12 cellular contexts compared by ENCODE assay signal in the genomic region with DNA sequence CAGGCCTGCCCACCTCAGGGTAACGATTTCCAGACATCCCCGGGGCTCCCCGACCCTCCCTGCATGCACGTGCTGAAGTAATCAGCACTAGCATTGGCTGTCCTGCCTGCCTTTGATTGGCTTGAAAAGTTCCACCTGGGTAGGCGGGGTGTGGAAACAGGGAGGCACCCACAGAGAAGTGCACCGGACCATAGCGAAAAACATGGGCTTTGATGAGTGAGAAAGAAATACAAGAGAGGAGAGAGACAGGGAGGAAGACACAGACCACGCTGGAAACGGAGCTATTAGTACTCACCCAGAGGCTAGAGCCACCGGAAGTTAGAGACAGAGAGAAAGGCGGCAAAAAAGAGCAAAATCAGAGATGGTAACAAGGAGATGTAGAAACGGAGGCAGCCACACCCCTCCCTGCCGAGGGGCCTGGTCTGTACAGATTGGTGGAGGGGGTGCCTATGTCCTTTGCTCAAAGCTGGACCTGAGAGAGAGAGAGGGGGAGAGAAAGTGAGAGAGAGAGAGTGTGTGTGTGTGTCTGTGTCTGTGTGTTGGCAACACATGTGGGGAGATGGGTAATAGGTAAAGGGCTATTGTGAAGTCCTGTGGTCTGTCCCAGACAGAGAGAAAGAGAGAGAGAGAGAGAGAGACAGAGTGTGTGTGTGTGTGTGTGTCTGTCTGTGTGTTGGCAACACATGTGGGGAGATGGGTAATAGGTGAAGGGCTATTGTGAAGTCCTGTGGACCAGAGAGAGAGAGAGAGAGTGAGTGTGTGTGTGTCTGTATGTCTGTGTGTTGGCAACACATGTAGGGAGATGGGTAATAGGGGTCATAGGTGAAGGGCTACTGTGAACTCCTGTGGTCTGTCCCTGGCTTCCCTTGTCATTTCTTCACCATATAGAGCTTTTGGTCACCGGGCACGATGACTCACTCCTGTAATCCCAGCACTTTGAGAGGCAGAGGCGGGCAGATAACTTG. TPM values are rescaled to one million over a fixed set of nuclear protein-coding genes. Genes with fewer than 3 reads are reported as not detected.
A peak's percentile ranks its signal among the peaks of the same experiment; 100 is the strongest.
DNase-seq lines count a peak whose midpoint lies in the region; ATAC-seq and TF ChIP-seq lines count a peak whose summit lies in the region.
"Had no signal": no experiment of that assay in that cellular context is flagged by ENCODE, and none has a peak within 500 bp of the region (broad histone marks: within the 10 kb centered on the region; RNA-seq: fewer than 3 reads in every experiment).

No MANE protein-coding gene starts in this region.

- no peaks in the 10 kb centered on the region for H3K9me2 ChIP-seq in SK-N-SH

- POLR2A ChIA-PET in SK-N-SH (lab: Yijun Ruan, JAX): interaction anchor here (1.2 kb wide), 1 partner anchor 12 kb away, joined by 3 read pairs; no protein-coding TSS in a partner anchor

- H3F3A ChIP-seq in SK-N-SH (replicated peaks; ENCODE audit: insufficient read depth): peaks cover 17% of the 10 kb centered on the region

- H3K9ac ChIP-seq in SK-N-SH: no peak overlapping the region

- TF ChIP-seq EP300 in SK-N-SH (IDR thresholded peaks at IDR 0.05; ENCODE audit: borderline replicate concordance in 1 of 2, low read depth in 1 of 2, low read length in 1 of 2): no peak

- H2AFZ ChIP-seq in SK-N-SH (ENCODE audit: low read depth): 0 out of 2 replicates have a peak overlapping the region, but pooled peaks have one; percentile 41

- H3K79me2 ChIP-seq in SK-N-SH (ENCODE audit: insufficient read depth): no peaks in the 10 kb centered on the region

- CTCF ChIA-PET in SK-N-SH (lab: Yijun Ruan, JAX): interaction anchor here (0.6 to 2.4 kb wide), 6 partner anchors 22 to 53 kb away, joined by 3 to 11 read pairs (median 4); a partner anchor contains a TSS

- no peak for TF ChIP-seq RAD21 in SK-N-SH (IDR thresholded peaks at IDR 0.05; ENCODE audit: low read length)

- no peak overlapping the region for H3K4me2 ChIP-seq in SK-N-SH

- peak overlapping the region in 1 of 2 experiments; percentile 6; a peak in 1 of 4 replicates for H3K27ac ChIP-seq in SK-N-SH (ENCODE audit: low read depth in 2 of 2, low read length in 1 of 2)
- H3K27ac ChIP-seq: neutrophil, transverse colon had no signal

- no peak for ATAC-seq in SK-N-SH treated with all-trans-retinoic acid at 6 μM for 48 hours
- ATAC-seq in HG02571 (IDR thresholded peaks at IDR 0.05; ENCODE audit: unreplicated experiment): no peak
- no peak for ATAC-seq in GM21825 (IDR thresholded peaks at IDR 0.05; ENCODE audit: unreplicated experiment)

- H3K4me1 ChIP-seq in SK-N-SH (ENCODE audit: control insufficient read depth in 1 of 2, insufficient read depth in 2 of 2, low read depth in 1 of 2, low read length in 1 of 2): peaks cover 0 to 35% of the 10 kb centered on the region in 2 experiments; a peak in 1 of 4 replicates

- no peaks in the 10 kb centered on the region for H4K20me1 ChIP-seq in SK-N-SH (ENCODE audit: insufficient read depth)

- H3K27me3 ChIP-seq in SK-N-SH (ENCODE audit: insufficient read depth) (no peaks in the 10 kb centered on the region), MG63 (peaks cover 11% of the 10 kb centered on the region)

- no peaks in the 10 kb centered on the region for H3K9me3 ChIP-seq in SK-N-SH
- H3K9me3 ChIP-seq in MG63: no peaks in the 10 kb centered on the region
- H3K9me3 ChIP-seq: neutrophil, transverse colon had no signal

- H3K4me3 ChIP-seq in SK-N-SH (ENCODE audit: low read depth in 2 of 2, low read length in 1 of 2) (no peak overlapping the region), MG63 (no peak overlapping the region)
- H3K4me3 ChIP-seq: transverse colon had no signal

- 48% methylated on average over 16 of the region's 16 CpGs for WGBS in SK-N-SH (ENCODE audit: low lambda C conversion rate)

- DNase-seq in SK-N-SH: peak; percentile 66
- DNase-seq in MG63: peak; percentile 41
- DNase-seq in amniotic epithelial cell (ENCODE audit: low read depth): peak; percentile 51
- DNase-seq in renal cortical epithelial cell (ENCODE audit: low read depth): peak; percentile 43
- DNase-seq in activated CD8-positive, alpha-beta memory T cell treated with anti-CD3 and anti-CD28 coated beads, Interleukin-2, amount 50 U/mL, for 48 hours: no peak
- DNase-seq: effector memory CD4-positive, alpha-beta T cell; transverse colon had no signal

- no peak for TF ChIP-seq CTCF in SK-N-SH (IDR thresholded peaks at IDR 0.05)

- H3K36me3 ChIP-seq in SK-N-SH (replicated peaks in 1 of 2; ENCODE audit: control insufficient read depth in 1 of 2, insufficient read depth in 2 of 2, low read length in 1 of 2): peaks cover 0 to 2% of the 10 kb centered on the region in 2 experiments
- no peaks in the 10 kb centered on the region for H3K36me3 ChIP-seq in MG63
- H3K36me3 ChIP-seq: transverse colon had no signal

TF ChIP-seq in SK-N-SH, 30 proteins besides CTCF, POLR2A, EP300 and RAD21:
- no peak for TF ChIP-seq TCF12 (IDR thresholded peaks at IDR 0.05)
- TF ChIP-seq RXRA (IDR thresholded peaks at IDR 0.05; ENCODE audit: borderline replicate concordance, low read depth): no peak
TF ChIP-seq in SK-N-SH: peak in this region for 0.

TF ChIP-seq in SK-N-SH treated with all-trans-retinoic acid at 6 μM for 48 hours, 23 proteins besides CTCF, POLR2A, EP300 and RAD21:
- TF ChIP-seq, protein P1, sequence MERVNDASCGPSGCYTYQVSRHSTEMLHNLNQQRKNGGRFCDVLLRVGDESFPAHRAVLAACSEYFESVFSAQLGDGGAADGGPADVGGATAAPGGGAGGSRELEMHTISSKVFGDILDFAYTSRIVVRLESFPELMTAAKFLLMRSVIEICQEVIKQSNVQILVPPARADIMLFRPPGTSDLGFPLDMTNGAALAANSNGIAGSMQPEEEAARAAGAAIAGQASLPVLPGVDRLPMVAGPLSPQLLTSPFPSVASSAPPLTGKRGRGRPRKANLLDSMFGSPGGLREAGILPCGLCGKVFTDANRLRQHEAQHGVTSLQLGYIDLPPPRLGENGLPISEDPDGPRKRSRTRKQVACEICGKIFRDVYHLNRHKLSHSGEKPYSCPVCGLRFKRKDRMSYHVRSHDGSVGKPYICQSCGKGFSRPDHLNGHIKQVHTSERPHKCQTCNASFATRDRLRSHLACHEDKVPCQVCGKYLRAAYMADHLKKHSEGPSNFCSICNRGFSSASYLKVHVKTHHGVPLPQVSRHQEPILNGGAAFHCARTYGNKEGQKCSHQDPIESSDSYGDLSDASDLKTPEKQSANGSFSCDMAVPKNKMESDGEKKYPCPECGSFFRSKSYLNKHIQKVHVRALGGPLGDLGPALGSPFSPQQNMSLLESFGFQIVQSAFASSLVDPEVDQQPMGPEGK (CRISPR knock-in tag; IDR thresholded peaks at IDR 0.05; ENCODE audit: borderline replicate concordance): no peak
- TF ChIP-seq SNAI2 (CRISPR knock-in tag; IDR thresholded peaks at IDR 0.05): no peak

RNA-seq across cellular contexts. Expression of a gene that starts 2.9 kb away (rescaled TPM):
- polyA plus RNA-seq in SK-N-SH (2012; rRNA removed): 0.10 TPM in 1 of 2 replicates, not detected in the other
- not detected in 2 replicates for polyA plus RNA-seq in SK-N-SH (2012; cell fraction: cytosol; rRNA removed)
- polyA plus RNA-seq in SK-N-SH (2012; cell fraction: nucleus; rRNA removed): not detected in 2 replicates
- not detected in 2 replicates for total RNA-seq in MG63 (2014; rRNA removed; shearing (Covaris generic); ENCODE audit: low replicate concordance)
- not detected in 2 replicates for total RNA-seq in renal cortical epithelial cell
- total RNA-seq: transverse colon had no signal
- polyA plus RNA-seq: AG04450 had no signal

RNA-seq across cellular contexts. Expression of a gene that starts 4.3 kb away (rescaled TPM):
- polyA plus RNA-seq in SK-N-SH (2012; rRNA removed): 0.13 and 0.23 TPM in 2 replicates
- polyA plus RNA-seq in SK-N-SH (2012; cell fraction: cytosol; rRNA removed): 0.13 TPM in 1 of 2 replicates, not detected in the other
- polyA plus RNA-seq in SK-N-SH (2012; cell fraction: nucleus; rRNA removed): 3.1 and 5.2 TPM in 2 replicates
- not detected in 2 replicates for total RNA-seq in MG63 (2014; rRNA removed; shearing (Covaris generic); ENCODE audit: low replicate concordance)
- 0.25 TPM in 1 of 2 replicates, not detected in the other for total RNA-seq in renal cortical epithelial cell
- polyA plus RNA-seq: AG04450 had no signal

RNA-seq across cellular contexts. Expression of a gene that starts 10.5 kb away (rescaled TPM):
- polyA plus RNA-seq in SK-N-SH (2012; rRNA removed): 0.50 and 0.64 TPM in 2 replicates
- polyA plus RNA-seq in SK-N-SH (2012; cell fraction: cytosol; rRNA removed): 0.06 and 0.30 TPM in 2 replicates
- polyA plus RNA-seq in SK-N-SH (2012; cell fraction: nucleus; rRNA removed): 0.08 TPM in 1 of 2 replicates, not detected in the other
- total RNA-seq in MG63 (2014; rRNA removed; shearing (Covaris generic); ENCODE audit: low replicate concordance): not detected in 2 replicates
- total RNA-seq in renal cortical epithelial cell: 1.0 TPM in 1 of 2 replicates, not detected in the other
- total RNA-seq: transverse colon had no signal
- polyA plus RNA-seq: AG04450 had no signal

RNA-seq across cellular contexts. Expression of a gene that starts 15.5 kb away (rescaled TPM):
- polyA plus RNA-seq in SK-N-SH (2012; rRNA removed): not detected in 2 replicates
- polyA plus RNA-seq in SK-N-SH (2012; cell fraction: cytosol; rRNA removed): not detected in 2 replicates
- not detected in 2 replicates for polyA plus RNA-seq in SK-N-SH (2012; cell fraction: nucleus; rRNA removed)
- not detected in 2 replicates for total RNA-seq in MG63 (2014; rRNA removed; shearing (Covaris generic); ENCODE audit: low replicate concordance)
- 1.4 TPM in 1 of 2 replicates, not detected in the other for total RNA-seq in renal cortical epithelial cell
- total RNA-seq: transverse colon had no signal
- polyA plus RNA-seq: AG04450 had no signal

RNA-seq across cellular contexts. Expression of a gene that starts 22.4 kb away (rescaled TPM):
- polyA plus RNA-seq in SK-N-SH (2012; rRNA removed): 0.11 and 0.16 TPM in 2 replicates
- 0.08 TPM in 1 of 2 replicates, not detected in the other for polyA plus RNA-seq in SK-N-SH (2012; cell fraction: cytosol; rRNA removed)
- not detected in 2 replicates for polyA plus RNA-seq in SK-N-SH (2012; cell fraction: nucleus; rRNA removed)
- not detected in 2 replicates for total RNA-seq in MG63 (2014; rRNA removed; shearing (Covaris generic); ENCODE audit: low replicate concordance)
- total RNA-seq in renal cortical epithelial cell: not detected in 2 replicates
- total RNA-seq: transverse colon had no signal
- polyA plus RNA-seq: AG04450 had no signal
